In genomic region chr9:89988458-89988857, GRCh38 we compare ENCODE assay signal across 26 cellular contexts.
"Had no signal": no experiment of that assay in that cellular context is flagged by ENCODE, and none has a peak within 500 bp of the region (broad histone marks: within the 10 kb centered on the region; RNA-seq: fewer than 3 reads in every experiment).

No MANE protein-coding gene starts in this region.

- H3K9me3 Mint-ChIP-seq: memory B cell; stimulated activated memory B cell treated with anti-CD40 and anti-IgM and Interleukin-4, amounts not matched to agents 10 μg/mL and 1 μg/mL and 100 μg/mL, for 72 hours; type B pancreatic cell had no signal

- H3K4me3 Mint-ChIP-seq: dendritic cell treated with granulocyte-macrophage colony-stimulating factor and Interleukin-4, amounts not matched to agents 40 ng/mL and 50 ng/mL, for 4 days; endodermal cell; memory B cell; naive thymus-derived CD8-positive, alpha-beta T cell; stimulated activated memory B cell treated with anti-CD40 and anti-IgM and Interleukin-4, amounts not matched to agents 10 μg/mL and 1 μg/mL and 100 μg/mL, for 72 hours; type B pancreatic cell had no signal

- H3K36me3 ChIP-seq: colonic mucosa, gastrocnemius medialis, pancreas, right atrium auricular region, tibial artery had no signal

- H3K9me3 ChIP-seq: colonic mucosa, gastrocnemius medialis, mucosa of descending colon, pancreas, right atrium auricular region, testis, tibial artery had no signal

- H3K4me3 ChIP-seq: colonic mucosa, gastrocnemius medialis, lung, mucosa of descending colon, pancreas, right atrium auricular region, testis, tibial artery had no signal

- FAIRE-seq: keratinocyte, pancreas had no signal

- ATAC-seq: esophagus mucosa; gastrocnemius medialis; mucosa of descending colon; naive thymus-derived CD8-positive, alpha-beta T cell; pancreas; sciatic nerve; stimulated activated memory B cell treated with anti-CD40 and anti-IgM and Interleukin-4, amounts not matched to agents 10 μg/mL and 1 μg/mL and 100 μg/mL, for 72 hours; stimulated activated naive CD8-positive, alpha-beta T cell treated with anti-CD3 and anti-CD28 coated beads, Interleukin-15, Interleukin-2, amounts not matched to agents 100 U/mL and 50 U/mL, for 24 hours had no signal

- DNase-seq: colonic mucosa; effector CD8-positive, alpha-beta T cell; endodermal cell; foreskin fibroblast; gastrocnemius medialis; head of caudate nucleus; mucosa of descending colon; naive thymus-derived CD8-positive, alpha-beta T cell; pancreas; stimulated activated CD4-positive, alpha-beta T cell treated with anti-CD3 and anti-CD28 coated beads, Interleukin-2, amount 100 ng/mL, for 24 hours; stimulated activated CD4-positive, alpha-beta T cell treated with anti-CD3 and anti-CD28 coated beads, Interleukin-4, amount 100 ng/mL, for 24 hours; stimulated activated naive CD8-positive, alpha-beta T cell treated with anti-CD3 and anti-CD28 coated beads, Interleukin-15, Interleukin-2, amounts not matched to agents 100 U/mL and 50 U/mL, for 24 hours; substantia nigra; testis; tibial artery had no signal

- H3K27me3 Mint-ChIP-seq: dendritic cell treated with granulocyte-macrophage colony-stimulating factor and Interleukin-4, amounts not matched to agents 40 ng/mL and 50 ng/mL, for 4 days; stimulated activated memory B cell treated with anti-CD40 and anti-IgM and Interleukin-4, amounts not matched to agents 10 μg/mL and 1 μg/mL and 100 μg/mL, for 72 hours had no signal

- H3K4me1 Mint-ChIP-seq: naive thymus-derived CD8-positive, alpha-beta T cell had no signal

- H3K36me3 Mint-ChIP-seq: memory B cell; naive thymus-derived CD8-positive, alpha-beta T cell; stimulated activated memory B cell treated with anti-CD40 and anti-IgM and Interleukin-4, amounts not matched to agents 10 μg/mL and 1 μg/mL and 100 μg/mL, for 72 hours; type B pancreatic cell had no signal

- H3K27ac Mint-ChIP-seq: dendritic cell treated with granulocyte-macrophage colony-stimulating factor and Interleukin-4, amounts not matched to agents 40 ng/mL and 50 ng/mL, for 4 days; endodermal cell; memory B cell; naive thymus-derived CD8-positive, alpha-beta T cell; progenitor cell of endocrine pancreas; stimulated activated memory B cell treated with anti-CD40 and anti-IgM and Interleukin-4, amounts not matched to agents 10 μg/mL and 1 μg/mL and 100 μg/mL, for 72 hours; type B pancreatic cell had no signal

- H3K27me3 ChIP-seq: colonic mucosa, gastrocnemius medialis, pancreas, right atrium auricular region, testis, tibial artery had no signal

- H3K27ac ChIP-seq: colonic mucosa, epithelial cell of prostate, gastrocnemius medialis, pancreas, testis, tibial artery had no signal
